8 cellular contexts compared by ENCODE assay signal in the genomic region with DNA sequence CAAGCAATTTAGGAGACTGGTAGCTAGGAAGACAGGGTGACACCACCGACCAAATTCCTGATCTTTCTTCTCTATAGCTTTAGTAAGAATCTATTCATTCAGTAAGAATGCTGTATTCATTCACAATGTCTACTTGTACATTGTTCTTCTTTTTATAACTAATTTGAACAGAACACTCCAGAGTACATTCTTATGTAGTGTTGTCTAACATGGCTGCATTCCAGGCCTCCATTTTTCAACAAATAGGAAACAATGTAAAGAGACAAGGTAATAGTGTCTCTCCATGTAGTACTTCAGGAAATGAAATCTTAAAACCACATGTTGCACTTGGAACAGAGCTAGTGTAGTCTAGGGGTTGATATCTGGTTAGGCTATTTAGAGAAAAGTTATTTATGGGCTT. TPM values are rescaled to one million over a fixed set of nuclear protein-coding genes. Genes with fewer than 3 reads are reported as not detected.
DNase-seq lines count a peak whose midpoint lies in the region; ATAC-seq and TF ChIP-seq lines count a peak whose summit lies in the region.

No MANE protein-coding gene starts in this region.

- H3K9me3 Mint-ChIP-seq in activated naive CD4-positive, alpha-beta T cell treated with anti-CD3 and anti-CD28 coated beads, Interleukin-2, amount 10 ng/mL, durations not matched to agents 7 days and 5 days, result no peaks in the 10 kb centered on the region
- no peaks in the 10 kb centered on the region for H3K9me3 Mint-ChIP-seq in chondrocyte (ENCODE audit: low read depth)

- no peak overlapping the region for H3K23ac ChIP-seq in mesenchymal stem cell (ENCODE audit: low read length in 2 of 2)

- DNase-seq in activated naive CD4-positive, alpha-beta T cell treated with anti-CD3 and anti-CD28 coated beads, Interleukin-2, amount 10 ng/mL, durations not matched to agents 7 days and 5 days, result no peak
- DNase-seq in activated naive CD4-positive, alpha-beta T cell (lab: John Stamatoyannopoulos, UW), result no peak
- DNase-seq in chondrocyte (ENCODE audit: low spot score), result no peak
- peak; percentile 32 for DNase-seq in mesenchymal stem cell
- DNase-seq in uterus, result no peak
- DNase-seq in HUDEP-2 (lab: John Stamatoyannopoulos, UW; ENCODE audit: unreplicated experiment in 76 of 76), result no peak
- no peak for DNase-seq in effector CD8-positive, alpha-beta T cell (lab: John Stamatoyannopoulos, UW)

- H3K9me3 ChIP-seq in mesenchymal stem cell (ENCODE audit: control insufficient read depth, low read length) (no peaks in the 10 kb centered on the region), uterus (no peaks in the 10 kb centered on the region)

- H3K36me3 ChIP-seq in mesenchymal stem cell (ENCODE audit: control insufficient read depth in 1 of 2, insufficient read depth in 2 of 2, low read depth in 1 of 2, low read length in 2 of 2) (peaks cover 0 to 17% of the 10 kb centered on the region in 2 experiments), uterus (no peaks in the 10 kb centered on the region)

- peaks cover 1% of the 10 kb centered on the region for H3K27me3 Mint-ChIP-seq in activated naive CD4-positive, alpha-beta T cell treated with anti-CD3 and anti-CD28 coated beads, Interleukin-2, amount 10 ng/mL, durations not matched to agents 7 days and 5 days
- H3K27me3 Mint-ChIP-seq in chondrocyte (ENCODE audit: low read depth), result no peaks in the 10 kb centered on the region

- H2BK5ac ChIP-seq in mesenchymal stem cell (ENCODE audit: low read depth, low read length, poor library complexity, severe bottlenecking), result no peak overlapping the region

- no peak overlapping the region for H4K91ac ChIP-seq in mesenchymal stem cell (ENCODE audit: low read length)

- no peak overlapping the region for H2AK5ac ChIP-seq in mesenchymal stem cell (ENCODE audit: low read length, severe bottlenecking)

- no peak overlapping the region for H3K4ac ChIP-seq in mesenchymal stem cell (ENCODE audit: low read depth in 1 of 2, low read length in 2 of 2)

- no peak for TF ChIP-seq CTCF in chondrocyte (IDR thresholded peaks at IDR 0.05)
- TF ChIP-seq CTCF in uterus (IDR thresholded peaks at IDR 0.05), result no peak

- H2BK15ac ChIP-seq in mesenchymal stem cell (ENCODE audit: low read depth, poor library complexity, severe bottlenecking), result no peak overlapping the region

- H3K4me2 ChIP-seq in mesenchymal stem cell (ENCODE audit: low read length, poor library complexity, severe bottlenecking), result peak overlapping the region; percentile 57

- peak overlapping the region; percentile 94 for H3K4me3 Mint-ChIP-seq in activated naive CD4-positive, alpha-beta T cell treated with anti-CD3 and anti-CD28 coated beads, Interleukin-2, amount 10 ng/mL, durations not matched to agents 7 days and 5 days
- H3K4me3 Mint-ChIP-seq in chondrocyte (ENCODE audit: unreplicated experiment), result peak overlapping the region; percentile 100

- H3K79me1 ChIP-seq in mesenchymal stem cell (replicated peaks; ENCODE audit: low read length, poor library complexity, severe bottlenecking), result no peaks in the 10 kb centered on the region

- peak overlapping the region; percentile 99 for H3K9ac ChIP-seq in mesenchymal stem cell (ENCODE audit: low read length)

- peak overlapping the region; percentile 85 to 99 for H3K4me3 ChIP-seq in mesenchymal stem cell (ENCODE audit: insufficient read depth in 1 of 2, low read depth in 1 of 2, low read length in 2 of 2)
- H3K4me3 ChIP-seq in uterus, result peak overlapping the region; percentile 69 to 96

- H2BK12ac ChIP-seq in mesenchymal stem cell (ENCODE audit: low read length in 2 of 2), result no peak overlapping the region

- WGBS in mesenchymal stem cell, result no CpG with 5 or more reads among the region's 1 CpG

- H3K27ac ChIP-seq in mesenchymal stem cell (ENCODE audit: low read length, poor library complexity, severe bottlenecking) (peak overlapping the region; percentile 87), uterus (peak overlapping the region; percentile 84 to 97)

- H3K4me1 Mint-ChIP-seq in activated naive CD4-positive, alpha-beta T cell treated with anti-CD3 and anti-CD28 coated beads, Interleukin-2, amount 10 ng/mL, durations not matched to agents 7 days and 5 days, result peaks cover 60% of the 10 kb centered on the region
- H3K4me1 Mint-ChIP-seq in chondrocyte (ENCODE audit: low read depth), result peaks cover 56% of the 10 kb centered on the region

- H3K27me3 ChIP-seq in mesenchymal stem cell (ENCODE audit: control insufficient read depth in 1 of 2, insufficient read depth in 1 of 2, low read length in 2 of 2) (no peaks in the 10 kb centered on the region), uterus (no peaks in the 10 kb centered on the region)

- no peak overlapping the region for H3K18ac ChIP-seq in mesenchymal stem cell (ENCODE audit: low read depth in 1 of 2, low read length in 2 of 2)

- no peak overlapping the region for H4K8ac ChIP-seq in mesenchymal stem cell (ENCODE audit: low read length)

- TF ChIP-seq POLR2A in uterus (IDR thresholded peaks at IDR 0.05), result no peak

- intact Hi-C loops in uterus (cut with DNase I; ENCODE audit: low total_unique reads), result loop anchor here (10.0 kb wide), 1 partner anchor 75 kb away; no protein-coding TSS in a partner anchor

- no peak for ATAC-seq in HG03521 (IDR thresholded peaks at IDR 0.05; ENCODE audit: unreplicated experiment)

- H3K4me1 ChIP-seq in mesenchymal stem cell (ENCODE audit: control insufficient read depth, insufficient read depth, low read depth, low read length) (peaks cover 6% of the 10 kb centered on the region), uterus (peaks cover 0 to 10% of the 10 kb centered on the region in 2 donors)

- peak overlapping the region; percentile 60 for H3K27ac Mint-ChIP-seq in activated naive CD4-positive, alpha-beta T cell treated with anti-CD3 and anti-CD28 coated beads, Interleukin-2, amount 10 ng/mL, durations not matched to agents 7 days and 5 days
- H3K27ac Mint-ChIP-seq in chondrocyte (ENCODE audit: unreplicated experiment), result peak overlapping the region; percentile 98

- H2BK120ac ChIP-seq in mesenchymal stem cell (ENCODE audit: low read depth, low read length), result no peak overlapping the region

- CTCF ChIA-PET in activated naive CD4-positive, alpha-beta T cell treated with anti-CD3 and anti-CD28 coated beads, Interleukin-2, amount 10 ng/mL, durations not matched to agents 7 days and 5 days (lab: Charles Lee), result interaction anchor here (0.9 to 1.5 kb wide), 4 partner anchors 12 to 110 kb away, joined by 3 read pairs; no protein-coding TSS in a partner anchor

- H3K14ac ChIP-seq in mesenchymal stem cell (ENCODE audit: low read length in 2 of 2), result no peak overlapping the region

- H3K36me3 Mint-ChIP-seq in activated naive CD4-positive, alpha-beta T cell treated with anti-CD3 and anti-CD28 coated beads, Interleukin-2, amount 10 ng/mL, durations not matched to agents 7 days and 5 days, result peaks cover 23% of the 10 kb centered on the region
- peaks cover 17% of the 10 kb centered on the region for H3K36me3 Mint-ChIP-seq in chondrocyte (ENCODE audit: low read depth)

- H2AFZ ChIP-seq in mesenchymal stem cell (ENCODE audit: low read depth, low read length), result no peak overlapping the region

RNA-seq across cellular contexts. Expression of a gene that starts 1.8 kb away (rescaled TPM):
- 429 to 498 TPM (median 485 TPM) in 3 replicates for total RNA-seq in chondrocyte
- 216 TPM for polyA plus RNA-seq in mesenchymal stem cell (2013, experiment 1 of 2)
- polyA plus RNA-seq in mesenchymal stem cell (2013, experiment 2 of 2), result 211 TPM
- total RNA-seq in uterus, result 100 to 1,000 TPM in 3 of 4 donors, 10 to 100 TPM in 1; 77.4 to 313 (median 215) TPM
